Comparison of ENCODE assay signal across 30 cellular contexts in genomic region chr10:116208999-116209398, GRCh38.
"Had no signal": no experiment of that assay in that cellular context is flagged by ENCODE, and none has a peak within 500 bp of the region (broad histone marks: within the 10 kb centered on the region; RNA-seq: fewer than 3 reads in every experiment).

No MANE protein-coding gene starts in this region.

- H3K4me1 Mint-ChIP-seq: activated B cell treated with CpG ODN at 0.5 μM for 24 hours had no signal

- DNase-seq: activated B cell treated with CpG ODN at 0.5 μM for 24 hours; activated CD4-positive, alpha-beta memory T cell treated with anti-CD3 and anti-CD28 coated beads for 36 hours; activated CD4-positive, alpha-beta T cell treated with anti-CD3 and anti-CD28 coated beads for 4 hours; activated CD4-positive, alpha-beta T cell treated with anti-CD3 and anti-CD28 coated beads, Interleukin-2, amount 50 U/mL, for 1 hour; activated CD4-positive, CD25-positive, alpha-beta regulatory T cell treated with anti-CD3 and anti-CD28 coated beads, Interleukin-2, amount 50 U/mL, for 72 hours; activated CD8-positive, alpha-beta memory T cell treated with anti-CD3 and anti-CD28 coated beads, Interleukin-2, amount 50 U/mL, for 4 hours; activated gamma-delta T cell treated with Interleukin-2 at 50 U/mL for 16 hours; activated naive CD4-positive, alpha-beta T cell treated with anti-CD3 and anti-CD28 coated beads for 36 hours; activated T-cell treated with anti-CD3 and anti-CD28 coated beads for 4 hours; activated T-cell treated with anti-CD3 and anti-CD28 coated beads, Interleukin-2, amount 50 U/mL, for 4 hours; adrenal gland; caudate nucleus; cerebellar nuclear complex; NCI-H1105; NCI-H1436; NCI-H1694 treated with DMSO at 0.1 percent for 48 hours; NCI-H2029; NCI-H345; NCI-H524 treated with DMSO at 0.1 percent for 48 hours; RPMI8226; SHP77 treated with DMSO at 0.1 percent for 48 hours; SW 1271; T-helper 1 cell; T-helper 2 cell; T-helper 9 cell had no signal

- H3K9me3 Mint-ChIP-seq: activated B cell treated with CpG ODN at 0.5 μM for 24 hours; activated CD4-positive, alpha-beta memory T cell treated with anti-CD3 and anti-CD28 coated beads for 36 hours; activated naive CD4-positive, alpha-beta T cell treated with anti-CD3 and anti-CD28 coated beads for 36 hours; activated naive CD4-positive, alpha-beta T cell treated with anti-CD3 and anti-CD28 coated beads, Interleukin-2, amount 50 U/mL, for 72 hours; activated T-cell treated with anti-CD3 and anti-CD28 coated beads, Interleukin-2, amount 50 U/mL, for 4 hours; activated T-helper 1 cell treated with anti-CD3 and anti-CD28 coated beads, Interleukin-12 subunit alpha, Interleukin-12 subunit beta, Interleukin-2, Interleukin-4 antibody, amounts not matched to agents 30 ng/mL and 10 ng/mL and 1 ng/mL, durations not matched to agents 14 hours and 24 hours and 36 hours; brain had no signal

- H3K4me3 ChIP-seq: adrenal gland had no signal

- H3K27me3 ChIP-seq: adrenal gland had no signal

- H3K27ac ChIP-seq: adrenal gland, VCaP had no signal

- H3K9me3 ChIP-seq: adrenal gland had no signal

- H3K36me3 ChIP-seq: adrenal gland had no signal

- H3K27ac Mint-ChIP-seq: activated B cell treated with CpG ODN at 0.5 μM for 24 hours; activated CD4-positive, alpha-beta memory T cell treated with anti-CD3 and anti-CD28 coated beads for 36 hours; activated naive CD4-positive, alpha-beta T cell treated with anti-CD3 and anti-CD28 coated beads for 36 hours; activated naive CD4-positive, alpha-beta T cell treated with anti-CD3 and anti-CD28 coated beads, Interleukin-2, amount 50 U/mL, for 72 hours; activated T-helper 1 cell treated with anti-CD3 and anti-CD28 coated beads, Interleukin-12 subunit alpha, Interleukin-12 subunit beta, Interleukin-2, Interleukin-4 antibody, amounts not matched to agents 30 ng/mL and 10 ng/mL and 1 ng/mL, durations not matched to agents 14 hours and 24 hours and 36 hours had no signal

- H3K27me3 Mint-ChIP-seq: activated B cell treated with CpG ODN at 0.5 μM for 24 hours; activated CD4-positive, alpha-beta memory T cell treated with anti-CD3 and anti-CD28 coated beads for 36 hours had no signal

- H3K4me3 Mint-ChIP-seq: activated B cell treated with CpG ODN at 0.5 μM for 24 hours; activated CD4-positive, alpha-beta memory T cell treated with anti-CD3 and anti-CD28 coated beads for 36 hours; activated naive CD4-positive, alpha-beta T cell treated with anti-CD3 and anti-CD28 coated beads for 36 hours; activated T-cell treated with anti-CD3 and anti-CD28 coated beads, Interleukin-2, amount 50 U/mL, for 4 hours; activated T-helper 1 cell treated with anti-CD3 and anti-CD28 coated beads, Interleukin-12 subunit alpha, Interleukin-12 subunit beta, Interleukin-2, Interleukin-4 antibody, amounts not matched to agents 30 ng/mL and 10 ng/mL and 1 ng/mL, durations not matched to agents 14 hours and 24 hours and 36 hours; brain had no signal

- H3K36me3 Mint-ChIP-seq: activated CD4-positive, alpha-beta memory T cell treated with anti-CD3 and anti-CD28 coated beads for 36 hours; activated naive CD4-positive, alpha-beta T cell treated with anti-CD3 and anti-CD28 coated beads, Interleukin-2, amount 50 U/mL, for 72 hours; brain had no signal

- H3K4me1 ChIP-seq: adrenal gland had no signal

- ATAC-seq: activated naive CD4-positive, alpha-beta T cell treated with anti-CD3 and anti-CD28 coated beads, Interleukin-2, amount 50 U/mL, for 72 hours; activated T-cell treated with anti-CD3 and anti-CD28 coated beads, Interleukin-2, amount 50 U/mL, for 4 hours; Panc1 had no signal
